ENCODE assay signal across 1 cellular context in the genomic region with DNA sequence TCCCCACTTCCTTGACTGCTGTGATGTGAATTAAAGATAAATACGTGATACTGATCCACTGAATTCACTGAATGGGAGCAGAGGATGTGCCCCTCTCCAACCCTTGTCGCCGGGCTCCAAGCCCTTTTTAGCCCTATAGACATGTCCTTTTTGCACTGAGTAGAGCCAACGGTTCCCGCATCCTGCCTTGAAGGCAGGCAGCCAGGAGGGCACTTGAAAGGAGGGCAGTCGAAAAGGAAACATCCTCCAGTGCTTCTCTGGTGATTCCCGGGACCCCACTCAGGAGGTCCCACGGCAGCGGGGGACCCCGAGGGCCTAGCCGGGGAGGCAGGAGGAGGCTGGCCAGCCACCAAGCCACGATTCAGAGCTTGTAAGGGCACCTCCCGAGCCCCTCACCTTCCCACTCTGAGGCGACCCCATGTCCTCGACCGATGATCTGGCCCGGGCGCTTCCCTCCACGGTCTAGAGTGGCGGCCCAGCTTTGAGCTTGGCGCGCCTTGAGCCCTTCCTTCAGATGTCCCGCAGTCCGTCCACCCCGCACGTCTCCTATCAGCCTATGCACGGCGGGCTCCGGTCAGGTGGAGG.
A peak's percentile ranks its signal among the peaks of the same experiment; 100 is the strongest.
TF ChIP-seq lines count a peak whose summit lies in the region.

No MANE protein-coding gene starts in this region.

TF ChIP-seq in HepG2, 621 proteins besides CTCF, POLR2A, EP300 and RAD21 (continued from another document):
- TF ChIP-seq, protein P1, sequence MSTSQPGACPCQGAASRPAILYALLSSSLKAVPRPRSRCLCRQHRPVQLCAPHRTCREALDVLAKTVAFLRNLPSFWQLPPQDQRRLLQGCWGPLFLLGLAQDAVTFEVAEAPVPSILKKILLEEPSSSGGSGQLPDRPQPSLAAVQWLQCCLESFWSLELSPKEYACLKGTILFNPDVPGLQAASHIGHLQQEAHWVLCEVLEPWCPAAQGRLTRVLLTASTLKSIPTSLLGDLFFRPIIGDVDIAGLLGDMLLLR (CRISPR knock-in tag; IDR thresholded peaks at IDR 0.05): peak; percentile 19; the same call in 1 of the 2 replicates
- TF ChIP-seq, protein P2, sequence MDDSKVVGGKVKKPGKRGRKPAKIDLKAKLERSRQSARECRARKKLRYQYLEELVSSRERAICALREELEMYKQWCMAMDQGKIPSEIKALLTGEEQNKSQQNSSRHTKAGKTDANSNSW (CRISPR knock-in tag; IDR thresholded peaks at IDR 0.05; ENCODE audit: borderline replicate concordance): 0 out of 2 replicates have a peak, but pooled peaks have one; percentile 76
- TF ChIP-seq ZBTB42 (CRISPR knock-in tag; IDR thresholded peaks at IDR 0.05) (peak; percentile 59; the same call in 1 of the 2 replicates), ZNF709 (CRISPR knock-in tag; IDR thresholded peaks at IDR 0.05) (peak; percentile 37; the same call in 1 of the 2 replicates), ZNF205 (CRISPR knock-in tag; IDR thresholded peaks at IDR 0.05) (no peak), HNF4G (IDR thresholded peaks at IDR 0.05; ENCODE audit: borderline replicate concordance, low read depth, low read length) (no peak), HNF4G (CRISPR knock-in tag; IDR thresholded peaks at IDR 0.05; ENCODE audit: borderline replicate concordance, low read depth) (0 out of 2 replicates have a peak, but pooled peaks have one; percentile 3), ZNF891 (CRISPR knock-in tag; IDR thresholded peaks at IDR 0.05) (peak; percentile 74; the same call in 1 of the 2 replicates), SMARCC2 (IDR thresholded peaks at IDR 0.05) (no peak), XBP1 (CRISPR knock-in tag; IDR thresholded peaks at IDR 0.05) (no peak), IKZF4 (CRISPR knock-in tag; IDR thresholded peaks at IDR 0.05; ENCODE audit: borderline replicate concordance, low read depth, not compliant biosample characterization) (peak; percentile 44), ZNF329 (CRISPR knock-in tag; IDR thresholded peaks at IDR 0.05; ENCODE audit: low read depth) (no peak), DPF2 (CRISPR knock-in tag; IDR thresholded peaks at IDR 0.05; ENCODE audit: borderline replicate concordance, low read depth) (no peak), XRCC5 (optimal IDR thresholded peaks at IDR 0.05; ENCODE audit: low read length) (peak; percentile 4), ZNF768 (CRISPR knock-in tag; IDR thresholded peaks at IDR 0.05) (peak; percentile 33; the same call in 1 of the 2 replicates), ZNF235 (CRISPR knock-in tag; IDR thresholded peaks at IDR 0.05; ENCODE audit: borderline replicate concordance) (0 out of 2 replicates have a peak, but pooled peaks have one; percentile 85), ZNF160 (CRISPR knock-in tag; IDR thresholded peaks at IDR 0.05) (0 out of 2 replicates have a peak, but pooled peaks have one; percentile 6), SP2 (CRISPR knock-in tag; IDR thresholded peaks at IDR 0.05) (no peak), WIZ (CRISPR knock-in tag; IDR thresholded peaks at IDR 0.05) (peak; percentile 13; the same call in 1 of the 2 replicates), ZNF83 (CRISPR knock-in tag; IDR thresholded peaks at IDR 0.05; ENCODE audit: borderline replicate concordance) (0 out of 2 replicates have a peak, but pooled peaks have one; percentile 33), MEIS2 (CRISPR knock-in tag; IDR thresholded peaks at IDR 0.05) (0 out of 2 replicates have a peak, but pooled peaks have one; percentile 17), ZNF781 (CRISPR knock-in tag; IDR thresholded peaks at IDR 0.05; ENCODE audit: borderline replicate concordance, not compliant biosample characterization) (no peak), ATF7-NPFF (CRISPR knock-in tag; IDR thresholded peaks at IDR 0.05; ENCODE audit: low read depth) (0 out of 2 replicates have a peak, but pooled peaks have one; percentile 13), ZNF225 (CRISPR knock-in tag; IDR thresholded peaks at IDR 0.05) (peak; percentile 66; the same call in 1 of the 2 replicates)
- TF ChIP-seq, protein P3, sequence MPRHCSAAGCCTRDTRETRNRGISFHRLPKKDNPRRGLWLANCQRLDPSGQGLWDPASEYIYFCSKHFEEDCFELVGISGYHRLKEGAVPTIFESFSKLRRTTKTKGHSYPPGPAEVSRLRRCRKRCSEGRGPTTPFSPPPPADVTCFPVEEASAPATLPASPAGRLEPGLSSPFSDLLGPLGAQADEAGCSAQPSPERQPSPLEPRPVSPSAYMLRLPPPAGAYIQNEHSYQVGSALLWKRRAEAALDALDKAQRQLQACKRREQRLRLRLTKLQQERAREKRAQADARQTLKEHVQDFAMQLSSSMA (CRISPR knock-in tag; IDR thresholded peaks at IDR 0.05): no peak
- TF ChIP-seq, protein P4, sequence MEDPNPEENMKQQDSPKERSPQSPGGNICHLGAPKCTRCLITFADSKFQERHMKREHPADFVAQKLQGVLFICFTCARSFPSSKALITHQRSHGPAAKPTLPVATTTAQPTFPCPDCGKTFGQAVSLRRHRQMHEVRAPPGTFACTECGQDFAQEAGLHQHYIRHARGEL (CRISPR knock-in tag; IDR thresholded peaks at IDR 0.05): peak; percentile 84; the same call in 1 of the 2 replicates
- TF ChIP-seq, protein P5, sequence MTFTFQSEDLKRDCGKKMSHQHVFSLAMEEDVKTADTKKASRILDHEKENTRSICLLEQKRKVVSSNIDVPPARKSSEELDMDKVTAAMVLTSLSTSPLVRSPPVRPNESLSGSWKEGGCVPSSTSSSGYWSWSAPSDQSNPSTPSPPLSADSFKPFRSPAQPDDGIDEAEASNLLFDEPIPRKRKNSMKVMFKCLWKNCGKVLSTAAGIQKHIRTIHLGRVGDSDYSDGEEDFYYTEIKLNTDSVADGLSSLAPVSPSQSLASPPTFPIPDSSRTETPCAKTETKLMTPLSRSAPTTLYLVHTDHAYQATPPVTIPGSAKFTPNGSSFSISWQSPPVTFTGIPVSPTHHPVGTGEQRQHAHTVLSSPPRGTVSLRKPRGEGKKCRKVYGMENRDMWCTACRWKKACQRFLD (CRISPR knock-in tag; IDR thresholded peaks at IDR 0.05; ENCODE audit: borderline replicate concordance): 0 out of 2 replicates have a peak, but pooled peaks have one; percentile 3
- TF ChIP-seq, protein P6, sequence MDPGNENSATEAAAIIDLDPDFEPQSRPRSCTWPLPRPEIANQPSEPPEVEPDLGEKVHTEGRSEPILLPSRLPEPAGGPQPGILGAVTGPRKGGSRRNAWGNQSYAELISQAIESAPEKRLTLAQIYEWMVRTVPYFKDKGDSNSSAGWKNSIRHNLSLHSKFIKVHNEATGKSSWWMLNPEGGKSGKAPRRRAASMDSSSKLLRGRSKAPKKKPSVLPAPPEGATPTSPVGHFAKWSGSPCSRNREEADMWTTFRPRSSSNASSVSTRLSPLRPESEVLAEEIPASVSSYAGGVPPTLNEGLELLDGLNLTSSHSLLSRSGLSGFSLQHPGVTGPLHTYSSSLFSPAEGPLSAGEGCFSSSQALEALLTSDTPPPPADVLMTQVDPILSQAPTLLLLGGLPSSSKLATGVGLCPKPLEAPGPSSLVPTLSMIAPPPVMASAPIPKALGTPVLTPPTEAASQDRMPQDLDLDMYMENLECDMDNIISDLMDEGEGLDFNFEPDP (CRISPR knock-in tag; conservative IDR thresholded peaks at IDR 0.05): 0 out of 2 replicates have a peak, but pooled peaks have one; percentile 23
- TF ChIP-seq, protein P7, sequence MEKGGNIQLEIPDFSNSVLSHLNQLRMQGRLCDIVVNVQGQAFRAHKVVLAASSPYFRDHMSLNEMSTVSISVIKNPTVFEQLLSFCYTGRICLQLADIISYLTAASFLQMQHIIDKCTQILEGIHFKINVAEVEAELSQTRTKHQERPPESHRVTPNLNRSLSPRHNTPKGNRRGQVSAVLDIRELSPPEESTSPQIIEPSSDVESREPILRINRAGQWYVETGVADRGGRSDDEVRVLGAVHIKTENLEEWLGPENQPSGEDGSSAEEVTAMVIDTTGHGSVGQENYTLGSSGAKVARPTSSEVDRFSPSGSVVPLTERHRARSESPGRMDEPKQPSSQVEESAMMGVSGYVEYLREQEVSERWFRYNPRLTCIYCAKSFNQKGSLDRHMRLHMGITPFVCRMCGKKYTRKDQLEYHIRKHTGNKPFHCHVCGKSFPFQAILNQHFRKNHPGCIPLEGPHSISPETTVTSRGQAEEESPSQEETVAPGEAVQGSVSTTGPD (CRISPR knock-in tag; IDR thresholded peaks at IDR 0.05): 0 out of 2 replicates have a peak, but pooled peaks have one; percentile 49
- TF ChIP-seq, protein P8, sequence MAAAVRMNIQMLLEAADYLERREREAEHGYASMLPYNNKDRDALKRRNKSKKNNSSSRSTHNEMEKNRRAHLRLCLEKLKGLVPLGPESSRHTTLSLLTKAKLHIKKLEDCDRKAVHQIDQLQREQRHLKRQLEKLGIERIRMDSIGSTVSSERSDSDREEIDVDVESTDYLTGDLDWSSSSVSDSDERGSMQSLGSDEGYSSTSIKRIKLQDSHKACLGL (CRISPR knock-in tag; IDR thresholded peaks at IDR 0.05): peak; percentile 72; the same call in 1 of the 2 replicates
- TF ChIP-seq, protein P9, sequence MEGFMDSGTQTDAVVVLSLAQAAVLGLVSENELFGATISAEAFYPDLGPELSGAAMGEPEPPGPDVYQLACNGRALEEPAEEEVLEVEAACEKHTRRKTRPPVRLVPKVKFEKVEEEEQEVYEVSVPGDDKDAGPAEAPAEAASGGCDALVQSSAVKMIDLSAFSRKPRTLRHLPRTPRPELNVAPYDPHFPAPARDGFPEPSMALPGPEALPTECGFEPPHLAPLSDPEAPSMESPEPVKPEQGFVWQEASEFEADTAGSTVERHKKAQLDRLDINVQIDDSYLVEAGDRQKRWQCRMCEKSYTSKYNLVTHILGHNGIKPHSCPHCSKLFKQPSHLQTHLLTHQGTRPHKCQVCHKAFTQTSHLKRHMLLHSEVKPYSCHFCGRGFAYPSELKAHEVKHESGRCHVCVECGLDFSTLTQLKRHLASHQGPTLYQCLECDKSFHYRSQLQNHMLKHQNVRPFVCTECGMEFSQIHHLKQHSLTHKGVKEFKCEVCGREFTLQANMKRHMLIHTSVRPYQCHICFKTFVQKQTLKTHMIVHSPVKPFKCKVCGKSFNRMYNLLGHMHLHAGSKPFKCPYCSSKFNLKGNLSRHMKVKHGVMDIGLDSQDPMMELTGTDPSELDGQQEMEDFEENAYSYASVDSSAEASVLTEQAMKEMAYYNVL (CRISPR knock-in tag; IDR thresholded peaks at IDR 0.05; ENCODE audit: borderline replicate concordance): peak; percentile 38; the same call in 1 of the 2 replicates
- TF ChIP-seq, protein P10, sequence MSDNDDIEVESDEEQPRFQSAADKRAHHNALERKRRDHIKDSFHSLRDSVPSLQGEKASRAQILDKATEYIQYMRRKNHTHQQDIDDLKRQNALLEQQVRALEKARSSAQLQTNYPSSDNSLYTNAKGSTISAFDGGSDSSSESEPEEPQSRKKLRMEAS (IDR thresholded peaks at IDR 0.05): peak; percentile 8; the same call in 1 of the 2 replicates
- TF ChIP-seq, protein P11, sequence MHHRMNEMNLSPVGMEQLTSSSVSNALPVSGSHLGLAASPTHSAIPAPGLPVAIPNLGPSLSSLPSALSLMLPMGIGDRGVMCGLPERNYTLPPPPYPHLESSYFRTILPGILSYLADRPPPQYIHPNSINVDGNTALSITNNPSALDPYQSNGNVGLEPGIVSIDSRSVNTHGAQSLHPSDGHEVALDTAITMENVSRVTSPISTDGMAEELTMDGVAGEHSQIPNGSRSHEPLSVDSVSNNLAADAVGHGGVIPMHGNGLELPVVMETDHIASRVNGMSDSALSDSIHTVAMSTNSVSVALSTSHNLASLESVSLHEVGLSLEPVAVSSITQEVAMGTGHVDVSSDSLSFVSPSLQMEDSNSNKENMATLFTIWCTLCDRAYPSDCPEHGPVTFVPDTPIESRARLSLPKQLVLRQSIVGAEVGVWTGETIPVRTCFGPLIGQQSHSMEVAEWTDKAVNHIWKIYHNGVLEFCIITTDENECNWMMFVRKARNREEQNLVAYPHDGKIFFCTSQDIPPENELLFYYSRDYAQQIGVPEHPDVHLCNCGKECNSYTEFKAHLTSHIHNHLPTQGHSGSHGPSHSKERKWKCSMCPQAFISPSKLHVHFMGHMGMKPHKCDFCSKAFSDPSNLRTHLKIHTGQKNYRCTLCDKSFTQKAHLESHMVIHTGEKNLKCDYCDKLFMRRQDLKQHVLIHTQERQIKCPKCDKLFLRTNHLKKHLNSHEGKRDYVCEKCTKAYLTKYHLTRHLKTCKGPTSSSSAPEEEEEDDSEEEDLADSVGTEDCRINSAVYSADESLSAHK (CRISPR knock-in tag; IDR thresholded peaks at IDR 0.05; ENCODE audit: borderline replicate concordance): 0 out of 2 replicates have a peak, but pooled peaks have one; percentile 36
- TF ChIP-seq, protein P12, sequence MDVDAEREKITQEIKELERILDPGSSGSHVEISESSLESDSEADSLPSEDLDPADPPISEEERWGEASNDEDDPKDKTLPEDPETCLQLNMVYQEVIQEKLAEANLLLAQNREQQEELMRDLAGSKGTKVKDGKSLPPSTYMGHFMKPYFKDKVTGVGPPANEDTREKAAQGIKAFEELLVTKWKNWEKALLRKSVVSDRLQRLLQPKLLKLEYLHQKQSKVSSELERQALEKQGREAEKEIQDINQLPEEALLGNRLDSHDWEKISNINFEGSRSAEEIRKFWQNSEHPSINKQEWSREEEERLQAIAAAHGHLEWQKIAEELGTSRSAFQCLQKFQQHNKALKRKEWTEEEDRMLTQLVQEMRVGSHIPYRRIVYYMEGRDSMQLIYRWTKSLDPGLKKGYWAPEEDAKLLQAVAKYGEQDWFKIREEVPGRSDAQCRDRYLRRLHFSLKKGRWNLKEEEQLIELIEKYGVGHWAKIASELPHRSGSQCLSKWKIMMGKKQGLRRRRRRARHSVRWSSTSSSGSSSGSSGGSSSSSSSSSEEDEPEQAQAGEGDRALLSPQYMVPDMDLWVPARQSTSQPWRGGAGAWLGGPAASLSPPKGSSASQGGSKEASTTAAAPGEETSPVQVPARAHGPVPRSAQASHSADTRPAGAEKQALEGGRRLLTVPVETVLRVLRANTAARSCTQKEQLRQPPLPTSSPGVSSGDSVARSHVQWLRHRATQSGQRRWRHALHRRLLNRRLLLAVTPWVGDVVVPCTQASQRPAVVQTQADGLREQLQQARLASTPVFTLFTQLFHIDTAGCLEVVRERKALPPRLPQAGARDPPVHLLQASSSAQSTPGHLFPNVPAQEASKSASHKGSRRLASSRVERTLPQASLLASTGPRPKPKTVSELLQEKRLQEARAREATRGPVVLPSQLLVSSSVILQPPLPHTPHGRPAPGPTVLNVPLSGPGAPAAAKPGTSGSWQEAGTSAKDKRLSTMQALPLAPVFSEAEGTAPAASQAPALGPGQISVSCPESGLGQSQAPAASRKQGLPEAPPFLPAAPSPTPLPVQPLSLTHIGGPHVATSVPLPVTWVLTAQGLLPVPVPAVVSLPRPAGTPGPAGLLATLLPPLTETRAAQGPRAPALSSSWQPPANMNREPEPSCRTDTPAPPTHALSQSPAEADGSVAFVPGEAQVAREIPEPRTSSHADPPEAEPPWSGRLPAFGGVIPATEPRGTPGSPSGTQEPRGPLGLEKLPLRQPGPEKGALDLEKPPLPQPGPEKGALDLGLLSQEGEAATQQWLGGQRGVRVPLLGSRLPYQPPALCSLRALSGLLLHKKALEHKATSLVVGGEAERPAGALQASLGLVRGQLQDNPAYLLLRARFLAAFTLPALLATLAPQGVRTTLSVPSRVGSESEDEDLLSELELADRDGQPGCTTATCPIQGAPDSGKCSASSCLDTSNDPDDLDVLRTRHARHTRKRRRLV (CRISPR knock-in tag; IDR thresholded peaks at IDR 0.05): peak; percentile 70; the same call in 1 of the 2 replicates
